9 cellular contexts compared by ENCODE assay signal in the genomic region with DNA sequence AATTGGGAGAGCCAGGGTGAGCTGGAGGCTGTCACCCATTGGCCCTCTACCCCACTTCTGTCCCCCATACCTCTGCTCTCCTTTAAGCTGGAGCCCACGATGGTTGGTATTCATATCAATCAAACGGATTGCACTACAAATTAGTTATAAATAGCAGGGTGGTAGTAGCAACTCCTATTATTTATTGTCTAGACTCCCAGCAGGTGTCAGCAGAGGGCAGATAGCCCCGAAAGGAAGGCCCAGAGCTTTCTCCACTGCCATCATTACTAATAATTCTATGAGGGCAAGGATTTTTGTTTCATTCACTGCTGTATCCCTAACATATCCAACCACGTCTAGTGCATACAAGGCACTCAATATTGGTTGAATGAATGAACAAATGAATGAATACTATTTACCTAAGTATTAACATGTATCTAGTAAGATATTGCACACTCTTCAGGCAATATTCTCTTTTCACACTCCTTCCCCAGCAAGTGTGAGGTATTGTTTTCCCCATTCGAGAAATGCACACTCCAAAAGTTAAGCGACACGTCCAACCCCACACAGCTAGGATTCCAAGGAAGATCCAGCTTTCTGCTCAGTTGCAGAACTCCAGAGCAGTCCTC. TPM values are rescaled to one million over a fixed set of nuclear protein-coding genes. Genes with fewer than 3 reads are reported as not detected.
A peak's percentile ranks its signal among the peaks of the same experiment; 100 is the strongest.
DNase-seq lines count a peak whose midpoint lies in the region; ATAC-seq and TF ChIP-seq lines count a peak whose summit lies in the region.
"Had no signal": no experiment of that assay in that cellular context is flagged by ENCODE, and none has a peak within 500 bp of the region (broad histone marks: within the 10 kb centered on the region; RNA-seq: fewer than 3 reads in every experiment).

No MANE protein-coding gene starts in this region.

- peaks cover 0 to 15% (median 9%) of the 10 kb centered on the region in 12 donors for H3K4me1 ChIP-seq in heart left ventricle
- H3K4me1 ChIP-seq in mammary epithelial cell (ENCODE audit: insufficient read depth, low read length), result peaks cover 10% of the 10 kb centered on the region
- H3K4me1 ChIP-seq in muscle layer of duodenum (ENCODE audit: control insufficient read depth in 1 of 2, insufficient read depth in 2 of 2, low read length in 2 of 2), result peaks cover 0 to 15% of the 10 kb centered on the region in 2 donors

- dilution Hi-C loops in mammary epithelial cell (cut with HindIII; ENCODE audit: low sequenced_read_pairs), result no loop called here

- CTCF ChIA-PET in mammary epithelial cell (lab: Charles Lee; ENCODE audit: low non-redundant PET), result interaction anchor here (0.6 kb wide), 1 partner anchor 37 kb away, joined by 18 read pairs; no protein-coding TSS in a partner anchor

- H3K9me3 ChIP-seq in heart left ventricle (no peaks in the 10 kb centered on the region), mammary epithelial cell (replicated peaks; ENCODE audit: insufficient read depth, low read length) (no peaks in the 10 kb centered on the region), muscle layer of duodenum (ENCODE audit: control insufficient read depth in 1 of 2, low read length in 2 of 2) (no peaks in the 10 kb centered on the region)

- peak in 2 of 4 donors; percentile 24 to 25 for ATAC-seq in heart left ventricle
- ATAC-seq in GM21717 (IDR thresholded peaks at IDR 0.05; ENCODE audit: unreplicated experiment), result no peak

- H3K27me3 ChIP-seq in heart left ventricle (no peaks in the 10 kb centered on the region), mammary epithelial cell (ENCODE audit: insufficient read depth, low read length) (no peaks in the 10 kb centered on the region), muscle layer of duodenum (ENCODE audit: low read depth, low read length) (no peaks in the 10 kb centered on the region)

- no peak overlapping the region for H3K4me3 ChIP-seq in heart left ventricle
- H3K4me3 ChIP-seq in mammary epithelial cell (replicated peaks in 1 of 3; ENCODE audit: insufficient read depth in 1 of 3, low read depth in 2 of 3, low read length in 3 of 3), result no peak overlapping the region
- no peak overlapping the region for H3K4me3 ChIP-seq in muscle layer of duodenum (ENCODE audit: low read depth in 1 of 2, low read length in 2 of 2)

- H3K4me2 ChIP-seq in mammary epithelial cell (ENCODE audit: insufficient read depth, low read depth, low read length), result no peak overlapping the region

- intact Hi-C loops in heart left ventricle (cut with DNase I), result loop anchor here in 6 of 10 donors (1.0 to 2.0 kb wide), 2 partner anchors 37 to 38 kb away; no protein-coding TSS in a partner anchor
- intact Hi-C loops in cardiac septum (cut with DNase I), result no loop called here
- intact Hi-C loops in mammary epithelial cell (cut with micrococcal nuclease), result loop anchor here (1.0 kb wide), 1 partner anchor 18 kb away; no protein-coding TSS in a partner anchor

- in situ Hi-C loops in mammary epithelial cell (cut with MboI; ENCODE audit: low sequenced_read_pairs in 2 of 2), result loop anchor here in 1 of 2 donors (5.0 kb wide), 1 partner anchor 35 kb away; no protein-coding TSS in a partner anchor

- H3K36me3 ChIP-seq in heart left ventricle (no peaks in the 10 kb centered on the region), mammary epithelial cell (ENCODE audit: insufficient read depth, low read length) (no peaks in the 10 kb centered on the region), muscle layer of duodenum (ENCODE audit: control insufficient read depth in 1 of 2, insufficient read depth in 2 of 2, low read length in 2 of 2) (no peaks in the 10 kb centered on the region)

- peak; percentile 35 to 67 (median 58) for TF ChIP-seq CTCF in heart left ventricle (IDR thresholded peaks at IDR 0.05)
- peak; percentile 58 to 59 for TF ChIP-seq CTCF in mammary epithelial cell (conservative IDR thresholded peaks at IDR 0.05 in 1 of 2, IDR thresholded peaks at IDR 0.05 in 1 of 2; ENCODE audit: extremely low read depth in 1 of 2, insufficient read depth in 1 of 2, low read depth in 1 of 2, low read length in 2 of 2)

- TF ChIP-seq POLR2A in heart left ventricle (IDR thresholded peaks at IDR 0.05), result no peak

- WGBS in heart left ventricle, 4 donors, result 42 to 52% (median 48%) methylated on average over 7 of the region's 7 CpGs
- 35% methylated on average over 7 of the region's 7 CpGs for WGBS in mammary epithelial cell (ENCODE audit: low coverage, missing lambda C conversion rate)

- no peak overlapping the region for H3K27ac ChIP-seq in heart left ventricle
- no peak overlapping the region for H3K27ac ChIP-seq in mammary epithelial cell (ENCODE audit: insufficient read depth, low read depth, low read length)
- H3K27ac ChIP-seq in muscle layer of duodenum (ENCODE audit: low read length), result peak overlapping the region; percentile 19

- no TSS peak for BruUV-seq in mammary epithelial cell (replicated peaks; lab: Mats Ljungman, UMichigan)

- no peak overlapping the region for H3K9ac ChIP-seq in mammary epithelial cell (ENCODE audit: insufficient read depth, low read length)

- no peaks in the 10 kb centered on the region for H3K79me2 ChIP-seq in mammary epithelial cell (ENCODE audit: insufficient read depth, low read length)

- no peak overlapping the region for H2AFZ ChIP-seq in mammary epithelial cell (ENCODE audit: low read depth, low read length)

- no peaks in the 10 kb centered on the region for H4K20me1 ChIP-seq in mammary epithelial cell (ENCODE audit: insufficient read depth, low read length)

- DNase-seq in heart left ventricle, result peak in 1 of 5 donors; percentile 45
- DNase-seq in cardiac septum (ENCODE audit: low spot score), result no peak
- peak; percentile 10 for DNase-seq in NCI-H2171 (lab: John Stamatoyannopoulos, UW)
- DNase-seq in mammary epithelial cell, result peak; percentile 34
- DNase-seq in retina, result no peak
- DNase-seq in NCI-H774 (lab: John Stamatoyannopoulos, UW), result no peak
- DNase-seq: activated naive CD8-positive, alpha-beta T cell treated with anti-CD3 and anti-CD28 coated beads, Interleukin-2, amount 10 ng/mL, durations not matched to agents 7 days and 5 days had no signal

RNA-seq across cellular contexts. Expression of gene C17orf50, which starts 6.3 kb away (rescaled TPM):
- total RNA-seq in heart left ventricle, result not detected
- polyA plus RNA-seq in heart left ventricle, result under 1 TPM in 1 of 2 donors, not detected in 1; 0.19 TPM
- total RNA-seq in cardiac septum, result not detected
- not detected for total RNA-seq in mammary epithelial cell
- polyA plus RNA-seq in mammary epithelial cell, result not detected
- not detected for polyA minus RNA-seq in mammary epithelial cell
- total RNA-seq: activated naive CD8-positive, alpha-beta T cell treated with anti-CD3 and anti-CD28 coated beads, Interleukin-2, amount 10 ng/mL, durations not matched to agents 7 days and 5 days had no signal

RNA-seq across cellular contexts. Expression of gene GAS2L2, which starts 14.0 kb away (rescaled TPM):
- under 1 TPM in 4 of 9 donors, not detected in 5; 0.10 to 0.28 (median 0.12) TPM for total RNA-seq in heart left ventricle
- under 1 TPM in 1 of 2 donors, not detected in 1; 0.06 TPM for polyA plus RNA-seq in heart left ventricle
- total RNA-seq in cardiac septum, result 0.08 TPM
- total RNA-seq in mammary epithelial cell, result under 1 TPM in 1 of 2 donors, not detected in 1; 0.24 TPM
- polyA plus RNA-seq in mammary epithelial cell, result 0.07 TPM
- 0.31 TPM for polyA minus RNA-seq in mammary epithelial cell

RNA-seq across cellular contexts. Expression of gene MMP28, which starts 28.4 kb away (rescaled TPM):
- 10 to 100 TPM in 1 of 9 donors, 1 to 10 TPM in 7, under 1 TPM in 1; 0.83 to 10.2 (median 2.2) TPM for total RNA-seq in heart left ventricle
- polyA plus RNA-seq in heart left ventricle, result 1 to 10 TPM; 3.4 to 4.4 TPM
- total RNA-seq in cardiac septum, result 1.2 TPM
- total RNA-seq in mammary epithelial cell, result 10 to 100 TPM; 64.0 to 83.9 TPM
- 51.7 TPM for polyA plus RNA-seq in mammary epithelial cell
- 64.9 TPM for polyA minus RNA-seq in mammary epithelial cell

RNA-seq across cellular contexts. Expression of gene RASL10B, which starts 35.6 kb away (rescaled TPM):
- total RNA-seq in heart left ventricle (10 to 100 TPM in 5 of 9 donors, 1 to 10 TPM in 4; 8.2 to 78.7 (median 13.0) TPM), cardiac septum (22.0 TPM), mammary epithelial cell (under 1 TPM; 0.19 to 0.67 TPM)
- polyA plus RNA-seq in heart left ventricle (10 to 100 TPM in 1 of 2 donors, 1 to 10 TPM in 1; 7.6 to 12.2 TPM), mammary epithelial cell (0.07 TPM)
- not detected for polyA minus RNA-seq in mammary epithelial cell

RNA-seq across cellular contexts. Expression of gene TAF15, which starts 42.3 kb away (rescaled TPM):
- total RNA-seq in heart left ventricle (100 to 1,000 TPM in 6 of 9 donors, 10 to 100 TPM in 3; 30.1 to 151 (median 121) TPM), cardiac septum (140 TPM), mammary epithelial cell (100 to 1,000 TPM in 1 of 2 donors, 10 to 100 TPM in 1; 67.2 to 270 TPM)
- polyA plus RNA-seq in heart left ventricle (10 to 100 TPM; 83.0 to 95.0 TPM), mammary epithelial cell (26.0 TPM)
- polyA minus RNA-seq in mammary epithelial cell, result 170 TPM

Comparison
In these comparisons a context has a peak if more than half of its experiments do, and no peak if none do; other contexts are left out.
1. DNase-seq: peak in NCI-H2171 (single experiment) and mammary epithelial cell (single experiment); none in cardiac septum (single experiment), retina (single experiment) and NCI-H774 (single experiment).
2. RNA of gene MMP28, which starts 28.4 kb away (total RNA-seq): 64.0 to 83.9 TPM in mammary epithelial cell; 0.83 to 10.2 TPM in heart left ventricle and 1.2 TPM in cardiac septum (single experiment); every median in the first group is over 4 times any median in the second.